In genomic region chr2:160167089-160167488, GRCh38 we compare ENCODE assay signal across 26 cellular contexts. TPM values are rescaled to one million over a fixed set of nuclear protein-coding genes. Genes with fewer than 3 reads are reported as not detected.
"Had no signal": no experiment of that assay in that cellular context is flagged by ENCODE, and none has a peak within 500 bp of the region (broad histone marks: within the 10 kb centered on the region; RNA-seq: fewer than 3 reads in every experiment).

No MANE protein-coding gene starts in this region.

- H3K27ac Mint-ChIP-seq: activated B cell treated with CpG ODN at 0.5 μM for 24 hours; activated CD4-positive, alpha-beta memory T cell treated with anti-CD3 and anti-CD28 coated beads, Interleukin-2, amount 10 ng/mL, durations not matched to agents 7 days and 5 days; activated CD4-positive, alpha-beta T cell treated with anti-CD3 and anti-CD28 coated beads, Interleukin-2, amount 10 ng/mL, durations not matched to agents 24 days and 14 days; activated naive CD4-positive, alpha-beta T cell treated with anti-CD3 and anti-CD28 coated beads, Interleukin-2, amount 10 ng/mL, durations not matched to agents 7 days and 5 days; activated naive CD8-positive, alpha-beta T cell treated with anti-CD3 and anti-CD28 coated beads for 36 hours; activated T-helper 17 cell treated with anti-CD3 and anti-CD28 coated beads, Interleukin-2, amount 50 U/mL, for 72 hours; T-helper 17 cell had no signal

- H3K27me3 ChIP-seq: brain microvascular endothelial cell, cardiac muscle cell, SJSA1 had no signal

- H3K9me3 Mint-ChIP-seq: activated B cell treated with CpG ODN at 0.5 μM for 24 hours; activated CD4-positive, alpha-beta memory T cell treated with anti-CD3 and anti-CD28 coated beads, Interleukin-2, amount 10 ng/mL, durations not matched to agents 7 days and 5 days; activated CD4-positive, alpha-beta T cell treated with anti-CD3 and anti-CD28 coated beads, Interleukin-2, amount 10 ng/mL, durations not matched to agents 24 days and 14 days; activated naive CD4-positive, alpha-beta T cell treated with anti-CD3 and anti-CD28 coated beads, Interleukin-2, amount 10 ng/mL, durations not matched to agents 7 days and 5 days; activated naive CD8-positive, alpha-beta T cell treated with anti-CD3 and anti-CD28 coated beads for 36 hours; activated T-helper 17 cell treated with anti-CD3 and anti-CD28 coated beads, Interleukin-2, amount 50 U/mL, for 72 hours had no signal

- H3K9me3 ChIP-seq: SJSA1 had no signal

- FAIRE-seq: RCC 7860 had no signal

- H3K36me3 ChIP-seq: brain microvascular endothelial cell, cardiac muscle cell, SJSA1 had no signal

- H3K4me1 ChIP-seq: SJSA1 had no signal

- DNase-seq: activated B cell treated with CpG ODN at 0.5 μM for 24 hours; activated CD4-positive, alpha-beta memory T cell treated with anti-CD3 and anti-CD28 coated beads, Interleukin-2, amount 10 ng/mL, durations not matched to agents 7 days and 5 days; activated CD4-positive, alpha-beta T cell treated with anti-CD3 and anti-CD28 coated beads for 1 hour; activated CD4-positive, alpha-beta T cell treated with anti-CD3 and anti-CD28 coated beads, Interleukin-2, amount 10 ng/mL, durations not matched to agents 24 days and 14 days; activated gamma-delta T cell; activated naive CD4-positive, alpha-beta T cell treated with anti-CD3 and anti-CD28 coated beads, Interleukin-2, amount 10 ng/mL, durations not matched to agents 7 days and 5 days; activated naive CD8-positive, alpha-beta T cell treated with anti-CD3 and anti-CD28 coated beads for 36 hours; activated T-cell treated with anti-CD3 and anti-CD28 coated beads for 4 hours; activated T-cell treated with anti-CD3 and anti-CD28 coated beads, Interleukin-2, amount 50 U/mL, for 48 hours; brain microvascular endothelial cell; Karpas-422; MM.1S; NCI-H1105 treated with DMSO at 0.1 percent for 48 hours; NCI-H1436 treated with DMSO at 0.1 percent for 48 hours; NCI-H187; NCI-H2081; NCI-H446; NCI-H524; SHP77; T-helper 17 cell; T-helper 9 cell had no signal

- H3K4me3 ChIP-seq: cardiac muscle cell, SJSA1 had no signal

- H3K4me3 Mint-ChIP-seq: activated B cell treated with CpG ODN at 0.5 μM for 24 hours; activated CD4-positive, alpha-beta memory T cell treated with anti-CD3 and anti-CD28 coated beads, Interleukin-2, amount 10 ng/mL, durations not matched to agents 7 days and 5 days; activated CD4-positive, alpha-beta T cell treated with anti-CD3 and anti-CD28 coated beads, Interleukin-2, amount 10 ng/mL, durations not matched to agents 24 days and 14 days; activated naive CD4-positive, alpha-beta T cell treated with anti-CD3 and anti-CD28 coated beads, Interleukin-2, amount 10 ng/mL, durations not matched to agents 7 days and 5 days; activated naive CD8-positive, alpha-beta T cell treated with anti-CD3 and anti-CD28 coated beads for 36 hours; activated T-helper 17 cell treated with anti-CD3 and anti-CD28 coated beads, Interleukin-2, amount 50 U/mL, for 72 hours; T-helper 17 cell had no signal

- H3K27me3 Mint-ChIP-seq: activated B cell treated with CpG ODN at 0.5 μM for 24 hours; activated naive CD4-positive, alpha-beta T cell treated with anti-CD3 and anti-CD28 coated beads, Interleukin-2, amount 10 ng/mL, durations not matched to agents 7 days and 5 days; activated naive CD8-positive, alpha-beta T cell treated with anti-CD3 and anti-CD28 coated beads for 36 hours; activated T-helper 17 cell treated with anti-CD3 and anti-CD28 coated beads, Interleukin-2, amount 50 U/mL, for 72 hours; T-helper 17 cell had no signal

- H3K36me3 Mint-ChIP-seq: activated naive CD4-positive, alpha-beta T cell treated with anti-CD3 and anti-CD28 coated beads, Interleukin-2, amount 10 ng/mL, durations not matched to agents 7 days and 5 days; activated naive CD8-positive, alpha-beta T cell treated with anti-CD3 and anti-CD28 coated beads for 36 hours had no signal

- H3K4me1 Mint-ChIP-seq: activated B cell treated with CpG ODN at 0.5 μM for 24 hours; activated CD4-positive, alpha-beta memory T cell treated with anti-CD3 and anti-CD28 coated beads, Interleukin-2, amount 10 ng/mL, durations not matched to agents 7 days and 5 days; activated CD4-positive, alpha-beta T cell treated with anti-CD3 and anti-CD28 coated beads, Interleukin-2, amount 10 ng/mL, durations not matched to agents 24 days and 14 days; activated naive CD4-positive, alpha-beta T cell treated with anti-CD3 and anti-CD28 coated beads, Interleukin-2, amount 10 ng/mL, durations not matched to agents 7 days and 5 days; activated naive CD8-positive, alpha-beta T cell treated with anti-CD3 and anti-CD28 coated beads for 36 hours; activated T-helper 17 cell treated with anti-CD3 and anti-CD28 coated beads, Interleukin-2, amount 50 U/mL, for 72 hours; T-helper 17 cell had no signal

- ATAC-seq: activated T-helper 17 cell treated with anti-CD3 and anti-CD28 coated beads, Interleukin-2, amount 50 U/mL, for 72 hours; T-helper 17 cell had no signal

- H3K27ac ChIP-seq: brain microvascular endothelial cell, cardiac muscle cell, SJSA1 had no signal

RNA-seq across cellular contexts. Expression of gene ITGB6, which starts 33.0 kb away (rescaled TPM):
- total RNA-seq: activated B cell treated with CpG ODN at 0.5 μM for 24 hours; activated CD4-positive, alpha-beta memory T cell treated with anti-CD3 and anti-CD28 coated beads, Interleukin-2, amount 10 ng/mL, durations not matched to agents 7 days and 5 days; activated CD4-positive, alpha-beta T cell treated with anti-CD3 and anti-CD28 coated beads, Interleukin-2, amount 10 ng/mL, durations not matched to agents 24 days and 14 days; activated CD8-positive, alpha-beta memory T cell treated with anti-CD3 and anti-CD28 coated beads for 36 hours; activated naive CD8-positive, alpha-beta T cell treated with anti-CD3 and anti-CD28 coated beads for 36 hours; activated T-helper 17 cell treated with anti-CD3 and anti-CD28 coated beads, Interleukin-2, amount 50 U/mL, for 72 hours; SJSA1; T-helper 17 cell had no signal
